ENCODE assay signal across 10 cellular contexts in the genomic region with DNA sequence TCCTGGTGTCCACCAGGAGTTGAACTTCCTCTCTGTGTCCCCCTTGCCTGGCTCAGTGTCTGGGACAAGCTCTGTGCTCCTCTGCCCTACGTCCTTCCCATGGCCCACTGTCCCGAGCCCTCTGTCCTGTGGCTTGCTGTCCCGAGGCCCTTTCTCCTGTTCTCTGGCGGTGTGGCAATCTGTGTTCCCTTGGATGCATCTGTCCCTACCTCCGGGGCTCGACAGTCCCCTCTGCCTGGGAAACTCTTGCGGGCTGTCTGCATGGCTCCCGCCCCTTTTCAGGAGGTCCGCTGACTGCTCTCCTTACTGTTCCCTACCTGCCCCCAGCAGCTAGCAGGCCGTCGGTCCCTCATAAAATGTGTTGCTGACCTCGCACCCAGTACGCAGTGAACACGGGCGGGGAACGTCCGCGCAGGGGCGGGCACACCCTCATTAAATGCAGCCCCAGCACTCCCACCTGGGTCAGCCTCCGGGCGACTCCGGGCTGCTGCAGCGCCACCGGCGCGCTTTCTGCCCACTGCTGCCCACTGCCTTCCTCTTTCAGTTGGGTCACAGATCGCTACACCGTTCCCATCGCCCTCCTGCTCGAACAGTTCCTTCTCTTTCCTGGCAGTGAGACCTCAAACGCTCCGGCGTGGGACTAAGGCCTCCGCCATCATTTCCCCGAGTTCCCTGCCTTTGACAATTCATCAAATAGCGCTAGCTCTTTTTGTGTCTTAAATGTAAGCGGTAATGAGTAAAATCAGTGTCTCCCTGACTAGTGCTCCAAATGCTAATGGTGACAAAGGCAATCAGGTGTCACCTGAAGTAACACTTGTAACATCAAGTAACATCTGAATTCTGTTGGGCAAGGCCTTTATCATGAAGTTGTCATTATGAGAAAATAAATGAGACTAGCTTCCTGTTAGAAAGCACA.
DNase-seq lines count a peak whose midpoint lies in the region; ATAC-seq and TF ChIP-seq lines count a peak whose summit lies in the region.
"Had no signal": no experiment of that assay in that cellular context is flagged by ENCODE, and none has a peak within 500 bp of the region (broad histone marks: within the 10 kb centered on the region; RNA-seq: fewer than 3 reads in every experiment).

No MANE protein-coding gene starts in this region.

- no peak for DNase-seq in CD4-positive, alpha-beta T cell
- no peak for DNase-seq in effector memory CD4-positive, alpha-beta T cell
- DNase-seq in natural killer cell (no peak), NCI-H2171 treated with DMSO at 0.1 percent for 48 hours (lab: John Stamatoyannopoulos, UW) (no peak)
- no peak for DNase-seq in NK-92 treated with Interleukin-12 subunit alpha and Interleukin-12 subunit beta, amount 100 ng/mL, for 24 hours (lab: John Stamatoyannopoulos, UW)
- DNase-seq: NCI-H1417 had no signal

- POLR2A ChIA-PET in CD4-positive, alpha-beta T cell (lab: Charles Lee) = interaction anchor here (0.8 kb wide), 1 partner anchor 70 kb away, joined by 3 read pairs; no protein-coding TSS in a partner anchor

- H3K36me3 Mint-ChIP-seq in CD4-positive, alpha-beta T cell (ENCODE audit: low read depth) = no peaks in the 10 kb centered on the region
- peaks cover 11% of the 10 kb centered on the region for H3K36me3 Mint-ChIP-seq in natural killer cell

- peak overlapping the region; percentile 77 for H3K4me3 Mint-ChIP-seq in CD4-positive, alpha-beta T cell
- H3K4me3 Mint-ChIP-seq in natural killer cell = peak overlapping the region; percentile 87

- no peaks in the 10 kb centered on the region for H3K9me3 ChIP-seq in CD4-positive, alpha-beta T cell (ENCODE audit: control insufficient read depth, low read length)
- H3K9me3 ChIP-seq in HUES6 (ENCODE audit: control insufficient read depth, insufficient read depth, low read depth, low read length) = 0 out of 2 replicates have a peak, but pooled peaks cover 3% of the 10 kb centered on the region
- no peaks in the 10 kb centered on the region for H3K9me3 ChIP-seq in effector memory CD4-positive, alpha-beta T cell (ENCODE audit: control insufficient read depth, low read length)
- H3K9me3 ChIP-seq: adrenal gland had no signal

- no peaks in the 10 kb centered on the region for H3K27me3 Mint-ChIP-seq in CD4-positive, alpha-beta T cell
- peaks cover 15 to 23% of the 10 kb centered on the region in 2 donors for H3K27me3 Mint-ChIP-seq in natural killer cell (ENCODE audit: low read depth in 2 of 2)

- H3K9ac ChIP-seq in HUES6 (ENCODE audit: low read length) = no peak overlapping the region

- TF ChIP-seq CTCF in CD4-positive, alpha-beta T cell (IDR thresholded peaks at IDR 0.05) = no peak
- no peak for TF ChIP-seq CTCF in natural killer cell (IDR thresholded peaks at IDR 0.05)

- CTCF ChIA-PET in CD4-positive, alpha-beta T cell (lab: Charles Lee) = no interaction called here

- peak; percentile 21 for ATAC-seq in CD4-positive, alpha-beta T cell (ENCODE audit: poor library complexity)
- peak; percentile 42 to 72 (median 70) for ATAC-seq in natural killer cell
- no peak for ATAC-seq in GM18873 (IDR thresholded peaks at IDR 0.05; ENCODE audit: low FRiP score, unreplicated experiment)
- no peak for ATAC-seq in HG03432 (IDR thresholded peaks at IDR 0.05; ENCODE audit: unreplicated experiment)

- peaks cover 3% of the 10 kb centered on the region for H3K9me3 Mint-ChIP-seq in CD4-positive, alpha-beta T cell
- no peaks in the 10 kb centered on the region for H3K9me3 Mint-ChIP-seq in natural killer cell

- H3K4me3 ChIP-seq in HUES6 (ENCODE audit: low read depth, low read length) = peak overlapping the region; percentile 39
- peak overlapping the region; percentile 21 for H3K4me3 ChIP-seq in effector memory CD4-positive, alpha-beta T cell (ENCODE audit: insufficient read depth, low read depth, low read length, poor library complexity, severe bottlenecking)
- H3K4me3 ChIP-seq: adrenal gland had no signal

- H3K36me3 ChIP-seq in HUES6 (ENCODE audit: control insufficient read depth, insufficient read depth, low read length) = no peaks in the 10 kb centered on the region
- H3K36me3 ChIP-seq in effector memory CD4-positive, alpha-beta T cell (ENCODE audit: control insufficient read depth, insufficient read depth, low read length) = no peaks in the 10 kb centered on the region
- H3K36me3 ChIP-seq: adrenal gland had no signal

- intact Hi-C loops in CD4-positive, alpha-beta T cell (cut with DNase I, micrococcal nuclease) = loop anchor here in 1 of 2 experiments (10.0 kb wide), 1 partner anchor 55 kb away; no protein-coding TSS in a partner anchor
- intact Hi-C loops in natural killer cell (cut with micrococcal nuclease) = no loop called here

- no peak overlapping the region for H3K27ac Mint-ChIP-seq in CD4-positive, alpha-beta T cell
- peak overlapping the region in 1 of 2 donors; percentile 45 for H3K27ac Mint-ChIP-seq in natural killer cell

- H3K27ac ChIP-seq in CD4-positive, alpha-beta T cell (ENCODE audit: low read depth, low read length) = no peak overlapping the region
- H3K27ac ChIP-seq in HUES6 (ENCODE audit: low read depth, low read length) = no peak overlapping the region
- no peak overlapping the region for H3K27ac ChIP-seq in effector memory CD4-positive, alpha-beta T cell (ENCODE audit: insufficient read depth, low read length, poor library complexity, severe bottlenecking)
- H3K27ac ChIP-seq: adrenal gland had no signal

- peaks cover 21% of the 10 kb centered on the region for H3K4me1 ChIP-seq in HUES6 (ENCODE audit: control insufficient read depth, insufficient read depth, low read length)
- H3K4me1 ChIP-seq in effector memory CD4-positive, alpha-beta T cell (ENCODE audit: control insufficient read depth, insufficient read depth, low read length, poor library complexity, severe bottlenecking) = no peaks in the 10 kb centered on the region
- H3K4me1 ChIP-seq: adrenal gland had no signal

- H3K4me1 Mint-ChIP-seq in CD4-positive, alpha-beta T cell (ENCODE audit: low read depth) = peaks cover 5% of the 10 kb centered on the region
- H3K4me1 Mint-ChIP-seq in natural killer cell = peaks cover 15 to 16% of the 10 kb centered on the region in 2 donors

- no peaks in the 10 kb centered on the region for H3K27me3 ChIP-seq in CD4-positive, alpha-beta T cell (ENCODE audit: control insufficient read depth, insufficient read depth, low read length)
- no peaks in the 10 kb centered on the region for H3K27me3 ChIP-seq in HUES6 (ENCODE audit: control insufficient read depth, insufficient read depth, low read length)
- no peaks in the 10 kb centered on the region for H3K27me3 ChIP-seq in effector memory CD4-positive, alpha-beta T cell (replicated peaks; ENCODE audit: control insufficient read depth, insufficient read depth, low read length, poor library complexity, severe bottlenecking)
- H3K27me3 ChIP-seq: adrenal gland had no signal

Comparison
In these comparisons a context has a peak if more than half of its experiments do, and no peak if none do; other contexts are left out.
1. ATAC-seq: peak in CD4-positive, alpha-beta T cell (single experiment) and natural killer cell (3 of 3); none in GM18873 (single experiment) and HG03432 (single experiment).